ENCODE assay signal across 9 cellular contexts in the genomic region with DNA sequence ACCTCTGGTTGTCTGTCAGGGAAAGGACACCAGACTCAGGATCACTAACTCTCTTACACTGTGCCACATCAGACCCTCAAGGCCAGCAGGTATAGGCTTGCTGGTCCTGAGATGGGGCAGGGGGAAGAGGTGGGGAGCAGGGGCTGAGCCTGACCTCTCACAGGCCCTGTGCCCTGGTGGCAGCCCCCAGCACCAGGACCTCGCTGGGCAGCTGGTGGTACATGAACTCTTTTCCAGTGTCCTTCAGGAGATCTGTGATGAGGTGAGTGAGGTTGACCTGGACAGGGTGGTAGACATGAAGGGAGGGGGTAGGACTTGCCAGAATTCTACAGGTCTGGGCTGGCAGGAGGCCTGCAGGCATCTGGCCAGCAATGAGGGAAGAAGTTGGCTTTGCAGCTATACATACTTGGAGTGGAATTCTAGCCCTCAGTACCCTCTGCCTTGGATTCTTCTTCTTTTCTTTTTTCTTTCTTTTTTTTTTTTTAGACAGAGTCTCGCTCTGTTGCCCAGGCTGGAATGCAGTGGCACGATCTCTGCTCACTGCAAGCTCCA. TPM values are rescaled to one million over a fixed set of nuclear protein-coding genes. Genes with fewer than 3 reads are reported as not detected.
DNase-seq lines count a peak whose midpoint lies in the region; ATAC-seq, FAIRE-seq and TF ChIP-seq lines count a peak whose summit lies in the region.
"Had no signal": no experiment of that assay in that cellular context is flagged by ENCODE, and none has a peak within 500 bp of the region (broad histone marks: within the 10 kb centered on the region; RNA-seq: fewer than 3 reads in every experiment).

No MANE protein-coding gene starts in this region.

- peak overlapping the region; percentile 85 for H3K9ac ChIP-seq in keratinocyte (ENCODE audit: control insufficient read depth, extremely low read depth, insufficient read depth, low read length)

- CTCF ChIA-PET in activated CD4-positive, alpha-beta T cell treated with anti-CD3 and anti-CD28 coated beads for 36 hours (lab: Charles Lee) = interaction anchor here (0.9 to 2.5 kb wide), 2 partner anchors 22 to 74 kb away, joined by 6 to 30 read pairs; a partner anchor contains a TSS

- H3K79me2 ChIP-seq in keratinocyte (ENCODE audit: control insufficient read depth, insufficient read depth, low read length) = peaks cover 18% of the 10 kb centered on the region

- H3K27ac Mint-ChIP-seq in activated CD4-positive, alpha-beta T cell treated with anti-CD3 and anti-CD28 coated beads for 36 hours = peak overlapping the region; percentile 82
- H3K27ac Mint-ChIP-seq in activated T-helper 17 cell treated with anti-CD3 and anti-CD28 coated beads, Interleukin-2, amount 50 U/mL, for 72 hours = peak overlapping the region; percentile 85

- H3K4me1 ChIP-seq in keratinocyte (ENCODE audit: control insufficient read depth, extremely low read depth, insufficient read depth, low read length) = peaks cover 47% of the 10 kb centered on the region

- POLR2A ChIA-PET in activated CD4-positive, alpha-beta T cell treated with anti-CD3 and anti-CD28 coated beads for 36 hours (lab: Charles Lee) = interaction anchor here (1.1 kb wide), 2 partner anchors 42 to 76 kb away, joined by 3 read pairs; no protein-coding TSS in a partner anchor

- peak; percentile 62 for FAIRE-seq in keratinocyte (lab: Jason Lieb, UNC)

- peak overlapping the region; percentile 87 for H3K4me3 Mint-ChIP-seq in activated CD4-positive, alpha-beta T cell treated with anti-CD3 and anti-CD28 coated beads for 36 hours
- peak overlapping the region; percentile 91 for H3K4me3 Mint-ChIP-seq in activated T-helper 17 cell treated with anti-CD3 and anti-CD28 coated beads, Interleukin-2, amount 50 U/mL, for 72 hours

- H3K4me2 ChIP-seq in keratinocyte (ENCODE audit: control insufficient read depth, extremely low read depth, insufficient read depth, low read depth, low read length) = peak overlapping the region; percentile 95

- no peak for DNase-seq in activated CD4-positive, alpha-beta T cell treated with anti-CD3 and anti-CD28 coated beads for 36 hours
- no peak for DNase-seq in activated CD4-positive, alpha-beta T cell treated with anti-CD3 and anti-CD28 coated beads, Interleukin-2, amount 50 U/mL, for 4 hours
- DNase-seq in keratinocyte (ENCODE audit: low read depth, low spot score) (no peak), substantia nigra (lab: John Stamatoyannopoulos, UW) (peak in 1 of 49 donors; percentile 51), H7 (no peak), NCI-H748 treated with DMSO at 0.1 percent for 48 hours (lab: John Stamatoyannopoulos, UW) (no peak)
- no peak for DNase-seq in stimulated activated naive CD4-positive, alpha-beta T cell (lab: John Stamatoyannopoulos, UW)
- DNase-seq: T-helper 9 cell had no signal

- H3K36me3 ChIP-seq in keratinocyte (ENCODE audit: control insufficient read depth in 2 of 2, extremely low read depth in 1 of 2, insufficient read depth in 2 of 2, low read length in 2 of 2) (peaks cover 3 to 5% of the 10 kb centered on the region in 2 experiments), H7 (replicated peaks; ENCODE audit: control insufficient read depth, insufficient read depth, low read length) (no peaks in the 10 kb centered on the region; the same call in none of the 2 replicates)

- H3K4me3 ChIP-seq in keratinocyte (ENCODE audit: control insufficient read depth in 2 of 3, extremely low read depth in 1 of 3, insufficient read depth in 2 of 3, low read depth in 1 of 3, low read length in 3 of 3) (peak overlapping the region; percentile 83 to 89 (median 88)), H7 (ENCODE audit: insufficient read depth, low read depth, low read length) (no peak overlapping the region)

- H3K27me3 Mint-ChIP-seq in activated CD4-positive, alpha-beta T cell treated with anti-CD3 and anti-CD28 coated beads for 36 hours = no peaks in the 10 kb centered on the region
- H3K27me3 Mint-ChIP-seq in activated T-helper 17 cell treated with anti-CD3 and anti-CD28 coated beads, Interleukin-2, amount 50 U/mL, for 72 hours = no peaks in the 10 kb centered on the region

- dilution Hi-C loops in keratinocyte (cut with MboI; ENCODE audit: extremely low pct_ligation_motif_present, low sequenced_read_pairs) = no loop called here

- no peaks in the 10 kb centered on the region for H3K9me3 ChIP-seq in keratinocyte (ENCODE audit: control insufficient read depth, low read depth, low read length)

- no peak for ATAC-seq in activated CD4-positive, alpha-beta T cell treated with anti-CD3 and anti-CD28 coated beads for 36 hours
- no peak for ATAC-seq in activated T-helper 17 cell treated with anti-CD3 and anti-CD28 coated beads, Interleukin-2, amount 50 U/mL, for 72 hours (replicated peaks)

- TF ChIP-seq CTCF in keratinocyte (optimal IDR thresholded peaks at IDR 0.05 in 1 of 3, IDR thresholded peaks at IDR 0.05 in 1 of 3, conservative IDR thresholded peaks at IDR 0.05 in 1 of 3; ENCODE audit: extremely low read depth in 1 of 3, insufficient read depth in 2 of 3, low read length in 3 of 3) = no peak

- no peaks in the 10 kb centered on the region for H3K27me3 ChIP-seq in keratinocyte (ENCODE audit: control insufficient read depth, extremely low read depth, insufficient read depth, low read length)
- H3K27me3 ChIP-seq in H7 (ENCODE audit: control insufficient read depth, insufficient read depth, low read length) = no peaks in the 10 kb centered on the region; the same call in 1 of the 2 replicates

- H4K20me1 ChIP-seq in keratinocyte (ENCODE audit: control insufficient read depth, extremely low read depth, insufficient read depth, low read length) = no peaks in the 10 kb centered on the region

- H3K36me3 Mint-ChIP-seq in activated CD4-positive, alpha-beta T cell treated with anti-CD3 and anti-CD28 coated beads for 36 hours (ENCODE audit: low read depth) = peaks cover 10% of the 10 kb centered on the region
- peaks cover 49% of the 10 kb centered on the region for H3K36me3 Mint-ChIP-seq in activated T-helper 17 cell treated with anti-CD3 and anti-CD28 coated beads, Interleukin-2, amount 50 U/mL, for 72 hours (ENCODE audit: low read depth)

- intact Hi-C loops in activated CD4-positive, alpha-beta T cell treated with anti-CD3 and anti-CD28 coated beads for 36 hours (cut with DNase I, micrococcal nuclease) = loop anchor here (2.0 kb wide), 3 partner anchors 13 to 61 kb away; a partner anchor contains a TSS

- no peaks in the 10 kb centered on the region for H3K9me1 ChIP-seq in keratinocyte (ENCODE audit: control insufficient read depth, extremely low read depth, insufficient read depth, low read length)

- H3K9me3 Mint-ChIP-seq in activated CD4-positive, alpha-beta T cell treated with anti-CD3 and anti-CD28 coated beads for 36 hours (ENCODE audit: low read depth) = no peaks in the 10 kb centered on the region
- no peaks in the 10 kb centered on the region for H3K9me3 Mint-ChIP-seq in activated T-helper 17 cell treated with anti-CD3 and anti-CD28 coated beads, Interleukin-2, amount 50 U/mL, for 72 hours

- no peak overlapping the region for H2AFZ ChIP-seq in keratinocyte (ENCODE audit: control insufficient read depth, low read length)

- H3K27ac ChIP-seq in keratinocyte (ENCODE audit: control insufficient read depth, insufficient read depth, low read length) (no peak overlapping the region), substantia nigra (ENCODE audit: low read depth, low read length, poor library complexity, severe bottlenecking) (peak overlapping the region; percentile 96)

- H3K4me1 Mint-ChIP-seq in activated CD4-positive, alpha-beta T cell treated with anti-CD3 and anti-CD28 coated beads for 36 hours = peaks cover 37% of the 10 kb centered on the region
- H3K4me1 Mint-ChIP-seq in activated T-helper 17 cell treated with anti-CD3 and anti-CD28 coated beads, Interleukin-2, amount 50 U/mL, for 72 hours = peaks cover 5% of the 10 kb centered on the region

RNA-seq across cellular contexts. Expression of a gene that starts 1.4 kb away (rescaled TPM):
- total RNA-seq in activated CD4-positive, alpha-beta T cell treated with anti-CD3 and anti-CD28 coated beads for 36 hours = 10 to 100 TPM; 61.8 to 74.1 TPM
- total RNA-seq in activated T-helper 17 cell treated with anti-CD3 and anti-CD28 coated beads, Interleukin-2, amount 50 U/mL, for 72 hours = 10 to 100 TPM; 77.4 to 98.4 TPM
- polyA plus RNA-seq in keratinocyte = 22.6 to 55.6 TPM (median 31.1 TPM) in 3 replicates
- 6.0 TPM for polyA plus RNA-seq in keratinocyte (2011; ENCODE audit: low read depth)
- 15.5 and 47.3 TPM in 2 replicates for polyA plus RNA-seq in keratinocyte (2011; cell fraction: cytosol; rRNA removed)
- polyA plus RNA-seq in keratinocyte (2011; cell fraction: nucleus; rRNA removed) = 39.6 and 53.9 TPM in 2 replicates
- polyA plus RNA-seq in keratinocyte (2012; ENCODE audit: low replicate concordance) = 33.2 and 45.9 TPM in 2 replicates
- 13.9 to 29.7 TPM (median 25.7 TPM) in 3 replicates for polyA minus RNA-seq in keratinocyte
- 61.2 TPM for polyA minus RNA-seq in keratinocyte (2011; cell fraction: cytosol; rRNA and poly(A)+ RNA removed)
- 19.4 and 19.9 TPM in 2 replicates for polyA minus RNA-seq in keratinocyte (2011; cell fraction: nucleus; rRNA and poly(A)+ RNA removed)
- 73.3 and 75.9 TPM in 2 replicates for total RNA-seq in H7 (2014; rRNA removed; shearing (Covaris generic))

RNA-seq across cellular contexts. Expression of a gene that starts 1.5 kb away (rescaled TPM):
- total RNA-seq in activated CD4-positive, alpha-beta T cell treated with anti-CD3 and anti-CD28 coated beads for 36 hours = 10 to 100 TPM; 23.9 to 27.1 TPM
- 10 to 100 TPM; 20.3 to 48.4 TPM for total RNA-seq in activated T-helper 17 cell treated with anti-CD3 and anti-CD28 coated beads, Interleukin-2, amount 50 U/mL, for 72 hours
- 15.5 to 20.3 TPM (median 18.3 TPM) in 3 replicates for polyA plus RNA-seq in keratinocyte
- polyA plus RNA-seq in keratinocyte (2011; ENCODE audit: low read depth) = 7.0 TPM
- 16.4 and 30.7 TPM in 2 replicates for polyA plus RNA-seq in keratinocyte (2011; cell fraction: cytosol; rRNA removed)
- polyA plus RNA-seq in keratinocyte (2011; cell fraction: nucleus; rRNA removed) = 28.3 and 38.8 TPM in 2 replicates
- polyA plus RNA-seq in keratinocyte (2012; ENCODE audit: low replicate concordance) = 21.0 and 25.1 TPM in 2 replicates
- polyA minus RNA-seq in keratinocyte = 12.5 to 39.8 TPM (median 23.4 TPM) in 3 replicates
- 17.8 TPM for polyA minus RNA-seq in keratinocyte (2011; cell fraction: cytosol; rRNA and poly(A)+ RNA removed)
- polyA minus RNA-seq in keratinocyte (2011; cell fraction: nucleus; rRNA and poly(A)+ RNA removed) = 6.5 and 9.7 TPM in 2 replicates
- 75.6 and 76.0 TPM in 2 replicates for total RNA-seq in H7 (2014; rRNA removed; shearing (Covaris generic))

RNA-seq across cellular contexts. Expression of a gene that starts 2.9 kb away (rescaled TPM):
- 10 to 100 TPM; 21.9 to 23.1 TPM for total RNA-seq in activated CD4-positive, alpha-beta T cell treated with anti-CD3 and anti-CD28 coated beads for 36 hours
- 10 to 100 TPM; 19.9 to 39.7 TPM for total RNA-seq in activated T-helper 17 cell treated with anti-CD3 and anti-CD28 coated beads, Interleukin-2, amount 50 U/mL, for 72 hours
- 10.1 to 24.7 TPM (median 12.2 TPM) in 3 replicates for polyA plus RNA-seq in keratinocyte
- 9.3 TPM for polyA plus RNA-seq in keratinocyte (2011; ENCODE audit: low read depth)
- polyA plus RNA-seq in keratinocyte (2011; cell fraction: cytosol; rRNA removed) = 9.2 and 17.4 TPM in 2 replicates
- polyA plus RNA-seq in keratinocyte (2011; cell fraction: nucleus; rRNA removed) = 18.2 and 23.5 TPM in 2 replicates
- 14.5 and 34.1 TPM in 2 replicates for polyA plus RNA-seq in keratinocyte (2012; ENCODE audit: low replicate concordance)
- polyA minus RNA-seq in keratinocyte = 8.9 to 21.3 TPM (median 12.1 TPM) in 3 replicates
- 17.5 TPM for polyA minus RNA-seq in keratinocyte (2011; cell fraction: cytosol; rRNA and poly(A)+ RNA removed)
- polyA minus RNA-seq in keratinocyte (2011; cell fraction: nucleus; rRNA and poly(A)+ RNA removed) = 3.3 and 6.4 TPM in 2 replicates
- 12.0 and 18.0 TPM in 2 replicates for total RNA-seq in H7 (2014; rRNA removed; shearing (Covaris generic))

RNA-seq across cellular contexts. Expression of a gene that starts 6.9 kb away (rescaled TPM):
- 10 to 100 TPM; 80.0 to 80.3 TPM for total RNA-seq in activated CD4-positive, alpha-beta T cell treated with anti-CD3 and anti-CD28 coated beads for 36 hours
- 10 to 100 TPM; 74.1 to 83.5 TPM for total RNA-seq in activated T-helper 17 cell treated with anti-CD3 and anti-CD28 coated beads, Interleukin-2, amount 50 U/mL, for 72 hours
- polyA plus RNA-seq in keratinocyte = 9.7 to 23.3 TPM (median 10.0 TPM) in 3 replicates
- polyA plus RNA-seq in keratinocyte (2011; ENCODE audit: low read depth) = 9.0 TPM
- polyA plus RNA-seq in keratinocyte (2011; cell fraction: cytosol; rRNA removed) = 11.0 and 16.3 TPM in 2 replicates
- 10.7 and 13.0 TPM in 2 replicates for polyA plus RNA-seq in keratinocyte (2011; cell fraction: nucleus; rRNA removed)
- polyA plus RNA-seq in keratinocyte (2012; ENCODE audit: low replicate concordance) = 49.0 and 59.7 TPM in 2 replicates
- polyA minus RNA-seq in keratinocyte = 5.9 to 9.7 TPM (median 7.4 TPM) in 3 replicates
- 14.0 TPM for polyA minus RNA-seq in keratinocyte (2011; cell fraction: cytosol; rRNA and poly(A)+ RNA removed)
- 2.7 and 3.0 TPM in 2 replicates for polyA minus RNA-seq in keratinocyte (2011; cell fraction: nucleus; rRNA and poly(A)+ RNA removed)
- 17.6 and 22.4 TPM in 2 replicates for total RNA-seq in H7 (2014; rRNA removed; shearing (Covaris generic))

RNA-seq across cellular contexts. Expression of a gene that starts 13.4 kb away (rescaled TPM):
- total RNA-seq in activated CD4-positive, alpha-beta T cell treated with anti-CD3 and anti-CD28 coated beads for 36 hours = 10 to 100 TPM; 19.9 to 21.3 TPM
- 10 to 100 TPM; 16.3 to 45.2 TPM for total RNA-seq in activated T-helper 17 cell treated with anti-CD3 and anti-CD28 coated beads, Interleukin-2, amount 50 U/mL, for 72 hours
- 40.3 to 57.7 TPM (median 51.9 TPM) in 3 replicates for polyA plus RNA-seq in keratinocyte
- polyA plus RNA-seq in keratinocyte (2011; ENCODE audit: low read depth) = 13.5 TPM
- polyA plus RNA-seq in keratinocyte (2011; cell fraction: cytosol; rRNA removed) = 25.4 and 60.1 TPM in 2 replicates
- 36.5 and 39.2 TPM in 2 replicates for polyA plus RNA-seq in keratinocyte (2011; cell fraction: nucleus; rRNA removed)
- polyA plus RNA-seq in keratinocyte (2012; ENCODE audit: low replicate concordance) = 59.4 and 124 TPM in 2 replicates
- 19.1 to 44.3 TPM (median 19.4 TPM) in 3 replicates for polyA minus RNA-seq in keratinocyte
- 48.7 TPM for polyA minus RNA-seq in keratinocyte (2011; cell fraction: cytosol; rRNA and poly(A)+ RNA removed)
- polyA minus RNA-seq in keratinocyte (2011; cell fraction: nucleus; rRNA and poly(A)+ RNA removed) = 10.8 and 13.9 TPM in 2 replicates
- total RNA-seq in H7 (2014; rRNA removed; shearing (Covaris generic)) = 62.0 and 63.8 TPM in 2 replicates
